In genomic region chr3:71429610-71429988, GRCh38 we compare ENCODE assay signal across 17 cellular contexts.
A peak's percentile ranks its signal among the peaks of the same experiment; 100 is the strongest.
DNase-seq lines count a peak whose midpoint lies in the region; ATAC-seq and TF ChIP-seq lines count a peak whose summit lies in the region.
"Had no signal": no experiment of that assay in that cellular context is flagged by ENCODE, and none has a peak within 500 bp of the region (broad histone marks: within the 10 kb centered on the region; RNA-seq: fewer than 3 reads in every experiment).

No MANE protein-coding gene starts in this region.

- H3F3A ChIP-seq in DOHH2 (ENCODE audit: control insufficient read depth, insufficient read depth), result 0 out of 2 replicates have a peak, but pooled peaks cover 3% of the 10 kb centered on the region

- H3K27me3 ChIP-seq in DOHH2 (ENCODE audit: control insufficient read depth, low read length), result no peaks in the 10 kb centered on the region
- H3K27me3 ChIP-seq in prostate gland (replicated peaks; ENCODE audit: insufficient read depth), result no peaks in the 10 kb centered on the region
- no peaks in the 10 kb centered on the region for H3K27me3 ChIP-seq in SJCRH30
- H3K27me3 ChIP-seq: uterus had no signal

- intact Hi-C loops in prostate gland (cut with DNase I), result no loop called here

- H3K27ac ChIP-seq in DOHH2 (ENCODE audit: low read depth, low read length), result no peak overlapping the region
- peak overlapping the region; percentile 69 to 70 for H3K27ac ChIP-seq in prostate gland
- H3K27ac ChIP-seq in SJCRH30, result no peak overlapping the region

- H3K4me1 Mint-ChIP-seq in activated T-cell treated with anti-CD3 and anti-CD28 coated beads, Interleukin-2, amount 50 U/mL, for 72 hours (ENCODE audit: low read depth), result peaks cover 95% of the 10 kb centered on the region
- peaks cover 86% of the 10 kb centered on the region for H3K4me1 Mint-ChIP-seq in activated naive CD8-positive, alpha-beta T cell treated with anti-CD3 and anti-CD28 coated beads, Interleukin-2, amount 10 ng/mL, durations not matched to agents 7 days and 5 days

- peaks cover 93% of the 10 kb centered on the region for H3K79me2 ChIP-seq in DOHH2 (ENCODE audit: control insufficient read depth, low read length)

- H3K36me3 ChIP-seq in DOHH2 (ENCODE audit: control insufficient read depth, low read length) (peaks cover 15% of the 10 kb centered on the region), prostate gland (no peaks in the 10 kb centered on the region), SJCRH30 (no peaks in the 10 kb centered on the region)
- H3K36me3 ChIP-seq: uterus had no signal

- H3K4me3 ChIP-seq in DOHH2 (ENCODE audit: low read length) (no peak overlapping the region), prostate gland (no peak overlapping the region), SJCRH30 (no peak overlapping the region)
- H3K4me3 ChIP-seq: uterus had no signal

- H3K36me3 Mint-ChIP-seq in activated T-cell treated with anti-CD3 and anti-CD28 coated beads, Interleukin-2, amount 50 U/mL, for 72 hours (ENCODE audit: insufficient read depth in 2 of 2), result peaks cover 0 to 2% of the 10 kb centered on the region in 2 donors
- H3K36me3 Mint-ChIP-seq in activated naive CD8-positive, alpha-beta T cell treated with anti-CD3 and anti-CD28 coated beads, Interleukin-2, amount 10 ng/mL, durations not matched to agents 7 days and 5 days, result peaks cover 19% of the 10 kb centered on the region

- 51% methylated on average over 5 of the region's 5 CpGs for WGBS in prostate gland

- peak overlapping the region; percentile 40 for H3K4me2 ChIP-seq in DOHH2 (ENCODE audit: low read length)

- TF ChIP-seq CTCF in DOHH2 (IDR thresholded peaks at IDR 0.05; ENCODE audit: low read depth, low read length, poor library complexity, severe bottlenecking) (no peak), prostate gland (IDR thresholded peaks at IDR 0.05) (no peak)

- H3K9me3 ChIP-seq in DOHH2 (ENCODE audit: control insufficient read depth, insufficient read depth, low read length) (no peaks in the 10 kb centered on the region), prostate gland (no peaks in the 10 kb centered on the region), SJCRH30 (replicated peaks) (no peaks in the 10 kb centered on the region)
- H3K9me3 ChIP-seq: Caco-2, uterus had no signal

- H3K4me3 Mint-ChIP-seq in activated T-cell treated with anti-CD3 and anti-CD28 coated beads, Interleukin-2, amount 50 U/mL, for 72 hours, result peak overlapping the region; percentile 67 to 73
- peak overlapping the region; percentile 75 for H3K4me3 Mint-ChIP-seq in activated naive CD8-positive, alpha-beta T cell treated with anti-CD3 and anti-CD28 coated beads, Interleukin-2, amount 10 ng/mL, durations not matched to agents 7 days and 5 days

- no peaks in the 10 kb centered on the region for H3K9me3 Mint-ChIP-seq in activated T-cell treated with anti-CD3 and anti-CD28 coated beads, Interleukin-2, amount 50 U/mL, for 72 hours
- no peaks in the 10 kb centered on the region for H3K9me3 Mint-ChIP-seq in activated naive CD8-positive, alpha-beta T cell treated with anti-CD3 and anti-CD28 coated beads, Interleukin-2, amount 10 ng/mL, durations not matched to agents 7 days and 5 days

- H3K27ac Mint-ChIP-seq in activated T-cell treated with anti-CD3 and anti-CD28 coated beads, Interleukin-2, amount 50 U/mL, for 72 hours, result peak overlapping the region; percentile 52
- peak overlapping the region; percentile 85 for H3K27ac Mint-ChIP-seq in activated naive CD8-positive, alpha-beta T cell treated with anti-CD3 and anti-CD28 coated beads, Interleukin-2, amount 10 ng/mL, durations not matched to agents 7 days and 5 days

- no peak for DNase-seq in activated T-cell treated with anti-CD3 and anti-CD28 coated beads, Interleukin-2, amount 50 U/mL, for 72 hours
- no peak for DNase-seq in activated T-cell treated with anti-CD3 and anti-CD28 coated beads, Interleukin-2, amount 50 U/mL, for 1 hour
- no peak for DNase-seq in activated naive CD8-positive, alpha-beta T cell treated with anti-CD3 and anti-CD28 coated beads, Interleukin-2, amount 10 ng/mL, durations not matched to agents 7 days and 5 days
- DNase-seq in prostate gland (ENCODE audit: low spot score) (no peak), SJCRH30 (no peak), dermis blood vessel endothelial cell (no peak)
- DNase-seq: activated CD8-positive, alpha-beta memory T cell treated with anti-CD3 and anti-CD28 coated beads for 24 hours; activated gamma-delta T cell treated with Interleukin-2 at 50 U/mL for 16 hours; Caco-2; islet precursor cell; NCI-H748 treated with DMSO at 0.1 percent for 48 hours had no signal

- H3K9me2 ChIP-seq in DOHH2 (replicated peaks; ENCODE audit: control insufficient read depth, low read length), result no peaks in the 10 kb centered on the region

- POLR2A ChIA-PET in activated naive CD8-positive, alpha-beta T cell treated with anti-CD3 and anti-CD28 coated beads, Interleukin-2, amount 10 ng/mL, durations not matched to agents 7 days and 5 days (lab: Charles Lee), result interaction anchor here (0.9 to 7.3 kb wide), 3 partner anchors 14 to 295 kb away, joined by 3 to 60 read pairs (median 7); no protein-coding TSS in a partner anchor

- H3K4me1 ChIP-seq in DOHH2 (ENCODE audit: control insufficient read depth, low read length) (peaks cover 95% of the 10 kb centered on the region), prostate gland (replicated peaks) (peaks cover 4% of the 10 kb centered on the region), SJCRH30 (no peaks in the 10 kb centered on the region)
- H3K4me1 ChIP-seq: Caco-2, uterus had no signal

- no peaks in the 10 kb centered on the region for H3K27me3 Mint-ChIP-seq in activated T-cell treated with anti-CD3 and anti-CD28 coated beads, Interleukin-2, amount 50 U/mL, for 72 hours (ENCODE audit: low read depth)
- H3K27me3 Mint-ChIP-seq in activated naive CD8-positive, alpha-beta T cell treated with anti-CD3 and anti-CD28 coated beads, Interleukin-2, amount 10 ng/mL, durations not matched to agents 7 days and 5 days, result no peaks in the 10 kb centered on the region
- H3K27me3 Mint-ChIP-seq: memory B cell had no signal

- no peak for ATAC-seq in activated T-cell treated with anti-CD3 and anti-CD28 coated beads, Interleukin-2, amount 50 U/mL, for 72 hours (replicated peaks in 1 of 2)
- ATAC-seq in activated naive CD8-positive, alpha-beta T cell treated with anti-CD3 and anti-CD28 coated beads, Interleukin-2, amount 10 ng/mL, durations not matched to agents 7 days and 5 days (ENCODE audit: low read depth), result no peak
- no peak for ATAC-seq in GM19395 (IDR thresholded peaks at IDR 0.05; ENCODE audit: unreplicated experiment)
- ATAC-seq: HCT116, Panc1 had no signal

- TF ChIP-seq POLR2A in prostate gland (IDR thresholded peaks at IDR 0.05), result no peak

- H4K20me1 ChIP-seq in DOHH2 (ENCODE audit: control insufficient read depth, insufficient read depth, low read depth, low read length), result peaks cover 17% of the 10 kb centered on the region; the same call in 1 of the 2 replicates

Comparison
In these comparisons a context has a peak if more than half of its experiments do, and no peak if none do; other contexts are left out.
1. H3K27ac ChIP-seq: peak in prostate gland (2 of 2); none in DOHH2 (single experiment) and SJCRH30 (single experiment).